Comparison of ENCODE assay signal across 8 cellular contexts in the genomic region with DNA sequence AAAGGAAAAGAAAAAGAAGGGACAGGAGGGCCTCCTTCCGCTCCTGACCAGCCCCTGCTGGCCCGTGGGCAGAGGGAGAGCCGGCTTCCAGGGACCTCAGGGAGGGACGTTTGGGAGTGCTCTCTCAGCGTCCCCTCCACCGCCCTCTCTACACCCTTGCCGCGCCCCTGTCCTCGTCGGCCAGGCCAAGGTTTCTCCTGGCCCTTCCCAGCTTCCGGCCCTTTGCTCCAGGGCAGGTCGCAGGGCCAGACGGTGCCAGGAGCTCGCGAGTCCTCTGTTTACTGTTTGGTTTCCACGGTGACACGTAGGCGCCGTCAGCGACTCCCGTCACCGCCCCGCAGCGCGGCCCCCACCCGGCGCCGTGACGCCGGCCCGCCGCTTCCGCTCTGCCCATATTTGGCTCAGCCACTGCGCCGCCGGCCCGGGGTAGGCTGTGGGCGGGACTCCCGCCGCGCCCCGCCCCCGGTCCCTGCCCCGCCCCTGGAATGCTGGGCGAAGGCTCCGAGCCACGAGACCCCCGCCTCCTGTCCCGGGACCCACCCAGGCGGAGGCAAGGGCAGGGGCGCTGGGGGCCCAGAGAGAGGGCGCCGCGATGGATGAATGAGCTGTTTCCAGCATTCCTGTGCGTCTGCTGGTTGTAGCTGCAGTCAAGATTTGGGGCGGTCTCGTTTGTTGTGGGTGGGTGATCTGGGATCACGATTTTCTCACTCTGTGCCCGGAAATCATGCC. TPM values are rescaled to one million over a fixed set of nuclear protein-coding genes. Genes with fewer than 3 reads are reported as not detected.
DNase-seq lines count a peak whose midpoint lies in the region; ATAC-seq and TF ChIP-seq lines count a peak whose summit lies in the region.

No MANE protein-coding gene starts in this region.

- peak overlapping the region; percentile 98 for H3K27ac ChIP-seq in cingulate gyrus (ENCODE audit: low read depth, low read length)

- intact Hi-C loops in left colon (cut with DNase I, micrococcal nuclease) = no loop called here

- no peaks in the 10 kb centered on the region for H3K36me3 ChIP-seq in BE2C

- H3K27me3 ChIP-seq in BE2C = no peaks in the 10 kb centered on the region

- no peaks in the 10 kb centered on the region for H3K4me1 ChIP-seq in BE2C

- ATAC-seq in GM19351 (IDR thresholded peaks at IDR 0.05; ENCODE audit: unreplicated experiment) = peak; percentile 96
- ATAC-seq in HG03460 (IDR thresholded peaks at IDR 0.05; ENCODE audit: unreplicated experiment) = peak; percentile 95
- ATAC-seq in left colon = peak; percentile 86

- no peak for TF ChIP-seq CTCF in BE2C (IDR thresholded peaks at IDR 0.05; ENCODE audit: low read depth, low read length)

- no peaks in the 10 kb centered on the region for H3K9me3 ChIP-seq in BE2C

- H3K4me3 ChIP-seq in BE2C (ENCODE audit: low read depth, low read length) = peak overlapping the region; percentile 71

- DNase-seq in BE2C (peak; percentile 97), NCI-H526 (lab: John Stamatoyannopoulos, UW) (peak; percentile 67 to 94), left colon (peak; percentile 95)
- DNase-seq in activated CD4-positive, alpha-beta T cell treated with anti-CD3 and anti-CD28 coated beads for 48 hours = peak; percentile 94
- DNase-seq in stimulated activated CD4-positive, alpha-beta T cell treated with anti-CD3 and anti-CD28 coated beads, Interleukin-1b, Interleukin-23, amount 100 ng/mL, for 4 hours (ENCODE audit: low read depth in 2 of 2) = peak; percentile 92 to 93

RNA-seq across cellular contexts. Expression of a gene that starts 15.5 kb away (rescaled TPM):
- polyA plus RNA-seq in BE2C (2012; ENCODE audit: insufficient read depth, insufficient read length, low read depth) = 5.2 TPM
- total RNA-seq in left colon = 100 to 1,000 TPM; 220 to 877 TPM

Comparison
In these comparisons a context has a peak if more than half of its experiments do, and no peak if none do; other contexts are left out.
1. Peak in every context shown above with its lines: DNase-seq, ATAC-seq, H3K4me3 ChIP-seq and H3K27ac ChIP-seq.